ENCODE assay signal across 7 cellular contexts in genomic region chr1:212683357-212683722, GRCh38. TPM values are rescaled to one million over a fixed set of nuclear protein-coding genes. Genes with fewer than 3 reads are reported as not detected.
DNase-seq lines count a peak whose midpoint lies in the region; ATAC-seq, FAIRE-seq and TF ChIP-seq lines count a peak whose summit lies in the region.

No MANE protein-coding gene starts in this region.

- H2BK12ac ChIP-seq in H9 (ENCODE audit: insufficient read length, low read depth, low read length), result no peak overlapping the region
- 0 out of 2 replicates have a peak overlapping the region, but pooled peaks have one; percentile 32 for H2BK12ac ChIP-seq in H1 (ENCODE audit: low read depth, low read length)

- H3K23me2 ChIP-seq in H9 (ENCODE audit: insufficient read length, low read depth, low read length, poor library complexity, severe bottlenecking) (no peaks in the 10 kb centered on the region), H1 (ENCODE audit: low read depth, low read length) (no peaks in the 10 kb centered on the region)

- H3K23ac ChIP-seq in H9 (ENCODE audit: insufficient read length, low read depth, low read length), result no peak overlapping the region
- no peak overlapping the region for H3K23ac ChIP-seq in H1 (ENCODE audit: insufficient read length)

- no peak overlapping the region for H2BK120ac ChIP-seq in H9 (ENCODE audit: low read depth, low read length, poor library complexity, severe bottlenecking)
- no peak overlapping the region for H2BK120ac ChIP-seq in H1 (replicated peaks; ENCODE audit: low read depth, low read length)

- H3K4me1 ChIP-seq in H9 (ENCODE audit: insufficient read depth, low read length), result peaks cover 6% of the 10 kb centered on the region
- no peaks in the 10 kb centered on the region; a peak in 2 of 7 replicates for H3K4me1 ChIP-seq in H1 (replicated peaks in 1 of 4; ENCODE audit: control insufficient read depth in 3 of 4, insufficient read depth in 4 of 4, low read length in 3 of 4)

- peaks cover 8 to 18% of the 10 kb centered on the region in 2 experiments; a peak in 3 of 4 replicates for H3K4me1 Mint-ChIP-seq in H9

- H2BK5ac ChIP-seq in H9 (ENCODE audit: insufficient read length, low read length), result no peak overlapping the region
- 0 out of 2 replicates have a peak overlapping the region, but pooled peaks have one; percentile 46 for H2BK5ac ChIP-seq in H1 (ENCODE audit: low read depth, low read length)

- no peak for TF ChIP-seq EP300 in H1 (IDR thresholded peaks at IDR 0.05; ENCODE audit: borderline replicate concordance in 1 of 2, low read depth in 2 of 2, low read length in 2 of 2)

- H3K56ac ChIP-seq in H9 (ENCODE audit: insufficient read length, low read depth, low read length) (no peak overlapping the region), H1 (replicated peaks; ENCODE audit: insufficient read length, low read depth, low read length) (no peak overlapping the region)

- TF ChIP-seq RAD21 in H1 (IDR thresholded peaks at IDR 0.05 in 1 of 2, conservative IDR thresholded peaks at IDR 0.05 in 1 of 2; ENCODE audit: low read depth in 2 of 2, low read length in 2 of 2), result no peak

- FAIRE-seq in H1 (lab: Jason Lieb, UNC), result no peak

- H3K4me3 Mint-ChIP-seq in H9, result no peak overlapping the region

- H3K4me2 ChIP-seq in H9 (ENCODE audit: insufficient read depth, insufficient read length, low read length), result no peak overlapping the region
- no peak overlapping the region for H3K4me2 ChIP-seq in H1 (ENCODE audit: insufficient read depth in 1 of 2, low read depth in 2 of 2, low read length in 2 of 2)

- H3K36me3 ChIP-seq in H1 (ENCODE audit: control insufficient read depth in 2 of 4, insufficient read depth in 4 of 4, low read length in 3 of 4), result no peaks in the 10 kb centered on the region

- H2BK20ac ChIP-seq in H9 (ENCODE audit: low read depth, low read length, poor library complexity, severe bottlenecking), result no peak overlapping the region
- no peak overlapping the region for H2BK20ac ChIP-seq in H1 (ENCODE audit: low read length)

- H3K4me3 ChIP-seq in NB4 (ENCODE audit: low read depth, low read length) (peak overlapping the region; percentile 23), H1 (ENCODE audit: extremely low read depth in 1 of 4, insufficient read depth in 2 of 4, low read depth in 3 of 4, low read length in 4 of 4) (no peak overlapping the region)

- no peak overlapping the region for H3K14ac ChIP-seq in H9 (ENCODE audit: insufficient read depth, low read length)
- no peak overlapping the region for H3K14ac ChIP-seq in H1 (ENCODE audit: insufficient read length)

- no peak overlapping the region for H3K9ac ChIP-seq in H9 (ENCODE audit: extremely low read depth, insufficient read length, low read length)
- no peak overlapping the region for H3K9ac ChIP-seq in H1 (replicated peaks in 1 of 4; ENCODE audit: extremely low read depth in 1 of 4, low read depth in 3 of 4, low read length in 3 of 4)

- H3K9me3 ChIP-seq in H9 (ENCODE audit: control insufficient read depth, low read depth, low read length) (no peaks in the 10 kb centered on the region), H1 (ENCODE audit: insufficient read depth in 2 of 2, low read depth in 1 of 2, low read length in 1 of 2) (no peaks in the 10 kb centered on the region)

- no CpG with 5 or more reads among the region's 7 CpGs for whole genome bisulfite sequencing in H9 (ENCODE audit: extremely low coverage, insufficient read length, low lambda C conversion rate)
- WGBS in H1 (ENCODE audit: extremely low coverage in 1 of 2, insufficient coverage in 1 of 2, insufficient read length in 1 of 2, insufficient replicate concordance in 2 of 2, low coverage in 1 of 2, low lambda C conversion rate in 2 of 2, missing lambda C conversion rate in 1 of 2), 2 experiments, result 72% methylated on average over 7 of the region's 7 CpGs; no CpG with 5 or more reads in 1 of the 2 experiments

- H3K4ac ChIP-seq in H9 (ENCODE audit: low read depth, low read length) (no peak overlapping the region), H1 (replicated peaks; ENCODE audit: insufficient read length, low read depth, low read length) (no peak overlapping the region)

- peaks cover 10% of the 10 kb centered on the region for H3K27me3 Mint-ChIP-seq in H9 (ENCODE audit: low read depth)

- H3K9me3 Mint-ChIP-seq in H9, result no peaks in the 10 kb centered on the region; a peak in 1 of 5 replicates

- peak overlapping the region in 1 of 3 experiments; percentile 36; a peak in 1 of 7 replicates for H3K27ac Mint-ChIP-seq in H9

- no peak overlapping the region for H4K91ac ChIP-seq in H9 (ENCODE audit: insufficient read length, low read depth, low read length)
- no peak overlapping the region for H4K91ac ChIP-seq in H1 (replicated peaks; ENCODE audit: insufficient read length, low read length)

- TF ChIP-seq POLR2A in NB4 (IDR thresholded peaks at IDR 0.05; ENCODE audit: extremely low read depth, insufficient read length), result no peak
- TF ChIP-seq POLR2A in H1 (IDR thresholded peaks at IDR 0.05; ENCODE audit: control extremely low read depth in 1 of 2, low read depth in 2 of 2, low read length in 2 of 2), result no peak

- H3K79me2 ChIP-seq in H9 (ENCODE audit: insufficient read depth, low read length) (no peaks in the 10 kb centered on the region), H1 (ENCODE audit: control insufficient read depth in 1 of 2, insufficient read depth in 2 of 2, low read length in 2 of 2) (no peaks in the 10 kb centered on the region)

- no peaks in the 10 kb centered on the region for H3K36me3 Mint-ChIP-seq in H9 (ENCODE audit: insufficient read depth in 1 of 3, low read depth in 3 of 3)

- H3K27me3 ChIP-seq in H9 (ENCODE audit: insufficient read depth, low read length) (no peaks in the 10 kb centered on the region), H1 (replicated peaks in 1 of 4; ENCODE audit: control insufficient read depth in 3 of 4, extremely low read depth in 1 of 4, insufficient read depth in 3 of 4, low read length in 3 of 4) (peaks cover 0 to 2% (median 0%) of the 10 kb centered on the region in 4 experiments; a peak in 1 of 7 replicates)

- H2AFZ ChIP-seq in H9 (ENCODE audit: low read length) (no peak overlapping the region), H1 (ENCODE audit: low read length) (no peak overlapping the region)

- POLR2A ChIA-PET in H1 (lab: Charles Lee; ENCODE audit: partially characterized antibody), result interaction anchor here (1.1 kb wide), 1 partner anchor 304 kb away, joined by 3 read pairs; no protein-coding TSS in a partner anchor
- POLR2A ChIA-PET in RWPE1 (lab: Yijun Ruan, JAX; ENCODE audit: low non-redundant PET), result no interaction called here

- H3K79me1 ChIP-seq in H9 (ENCODE audit: insufficient read depth, low read depth, low read length, poor library complexity, severe bottlenecking), result no peaks in the 10 kb centered on the region
- H3K79me1 ChIP-seq in H1 (ENCODE audit: low read depth, low read length), result no peaks in the 10 kb centered on the region

- H2AK5ac ChIP-seq in H9 (ENCODE audit: insufficient read length, low read length) (no peak overlapping the region), H1 (ENCODE audit: low read depth, low read length) (no peak overlapping the region)

- TF ChIP-seq CTCF in H9 (conservative IDR thresholded peaks at IDR 0.05) (no peak), NB4 (IDR thresholded peaks at IDR 0.05; ENCODE audit: low read depth, low read length) (no peak), H1 (IDR thresholded peaks at IDR 0.05; ENCODE audit: control extremely low read depth in 1 of 3, insufficient read depth in 1 of 3, low read depth in 1 of 3, low read length in 3 of 3) (no peak), RWPE1 (conservative IDR thresholded peaks at IDR 0.05; ENCODE audit: low read depth) (no peak)

- H4K8ac ChIP-seq in H9 (replicated peaks; ENCODE audit: insufficient read length, low read depth, low read length), result no peak overlapping the region
- no peak overlapping the region for H4K8ac ChIP-seq in H1 (ENCODE audit: extremely low read depth, insufficient read depth, low read length)

- H2BK15ac ChIP-seq in H9 (ENCODE audit: low read depth, low read length) (no peak overlapping the region), H1 (ENCODE audit: low read length) (no peak overlapping the region)

- no peak overlapping the region for H3T11ph ChIP-seq in H9 (ENCODE audit: low read length)

- H4K5ac ChIP-seq in H9 (ENCODE audit: insufficient read length, low read depth, low read length), result no peak overlapping the region
- no peak overlapping the region for H4K5ac ChIP-seq in H1 (ENCODE audit: insufficient read length, low read depth, low read length)

- DNase-seq in H9, result peak; percentile 34
- DNase-seq in NB4 (ENCODE audit: low read depth), result peak; percentile 91
- DNase-seq in H1 (ENCODE audit: low read depth in 1 of 2, low spot score in 2 of 2), result no peak
- no peak for DNase-seq in RWPE1 (ENCODE audit: low spot score)
- DNase-seq in DMS79 (lab: John Stamatoyannopoulos, UW), result no peak
- DNase-seq in EL, result no peak

- H3K18ac ChIP-seq in H9 (ENCODE audit: insufficient read length, low read depth, low read length) (no peak overlapping the region), H1 (ENCODE audit: extremely low read depth, low read length) (no peak overlapping the region)

- ATAC-seq in GM18867 (IDR thresholded peaks at IDR 0.05; ENCODE audit: unreplicated experiment), result peak; percentile 87

- CTCF ChIA-PET in H1 (lab: Charles Lee; ENCODE audit: partially characterized antibody) (interaction anchor here (1.1 to 1.2 kb wide), 2 partner anchors 11 to 226 kb away, joined by 3 to 4 read pairs; no protein-coding TSS in a partner anchor), RWPE1 (lab: Yijun Ruan, JAX) (interaction anchor here (0.6 kb wide), 2 partner anchors 118 to 157 kb away, joined by 3 read pairs; no protein-coding TSS in a partner anchor)

- H4K20me1 ChIP-seq in H9 (ENCODE audit: control insufficient read depth, insufficient read depth, insufficient read length) (no peaks in the 10 kb centered on the region), H1 (replicated peaks in 1 of 2; ENCODE audit: control insufficient read depth in 1 of 2, insufficient read depth in 2 of 2, low read length in 2 of 2) (no peaks in the 10 kb centered on the region)

- H3K27ac ChIP-seq in H9 (ENCODE audit: insufficient read length, low read depth, low read length), result no peak overlapping the region
- H3K27ac ChIP-seq in H1 (ENCODE audit: low read depth, low read length), result no peak overlapping the region
- no peak overlapping the region for H3K27ac ChIP-seq in RWPE1

TF ChIP-seq in H1, 55 proteins besides CTCF, POLR2A, EP300 and RAD21 (continues in another document):
- TF ChIP-seq CBX5 (IDR thresholded peaks at IDR 0.05; ENCODE audit: low read depth, low read length) (no peak), RNF2 (IDR thresholded peaks at IDR 0.05; ENCODE audit: borderline replicate concordance, low read depth, low read length, missing control alignments, poor library complexity, severe bottlenecking) (no peak)

RNA-seq across cellular contexts. Expression of gene BATF3, which starts 16.3 kb away (rescaled TPM):
- 2.1 and 2.2 TPM in 2 replicates for total RNA-seq in H9 (2021)
- 6.3 and 7.3 TPM in 2 replicates for total RNA-seq in H1 (2021; fragmentation: NEBNext Ultra II Directional; extraction: Animal tissue kit (Norgen Biotek cat#: 25700))
- polyA plus RNA-seq in H1 (2011; rRNA removed), result 6.3 and 6.6 TPM in 2 replicates
- polyA plus RNA-seq in H1 (2011; cell fraction: cytosol; rRNA removed), result 3.3 TPM
- 2.7 TPM for polyA plus RNA-seq in H1 (2011; cell fraction: nucleus; rRNA removed)
- polyA plus RNA-seq in H1 (2012, experiment 1 of 2), result 0.98 to 5.7 TPM (median 3.4 TPM) in 4 replicates
- 5.9 TPM for polyA plus RNA-seq in H1 (2012, experiment 2 of 2)
- polyA plus RNA-seq in H1 (2013, experiment 1 of 2), result 6.0 TPM
- polyA plus RNA-seq in H1 (2013, experiment 2 of 2), result 6.4 TPM
- 0.56 and 0.98 TPM in 2 replicates for polyA minus RNA-seq in H1 (2011; rRNA and poly(A)+ RNA removed)
- polyA minus RNA-seq in H1 (2011; cell fraction: cytosol; rRNA and poly(A)+ RNA removed), result not detected
- polyA minus RNA-seq in H1 (2011; cell fraction: nucleus; rRNA and poly(A)+ RNA removed), result 2.1 TPM

Comparison
In these comparisons a context has a peak if more than half of its experiments do, and no peak if none do; other contexts are left out.
1. DNase-seq: peak in H9 (single experiment) and NB4 (single experiment); none in H1 (0 of 2), RWPE1 (single experiment), DMS79 (single experiment) and EL (single experiment).